ENCODE assay signal across 26 cellular contexts in the genomic region with DNA sequence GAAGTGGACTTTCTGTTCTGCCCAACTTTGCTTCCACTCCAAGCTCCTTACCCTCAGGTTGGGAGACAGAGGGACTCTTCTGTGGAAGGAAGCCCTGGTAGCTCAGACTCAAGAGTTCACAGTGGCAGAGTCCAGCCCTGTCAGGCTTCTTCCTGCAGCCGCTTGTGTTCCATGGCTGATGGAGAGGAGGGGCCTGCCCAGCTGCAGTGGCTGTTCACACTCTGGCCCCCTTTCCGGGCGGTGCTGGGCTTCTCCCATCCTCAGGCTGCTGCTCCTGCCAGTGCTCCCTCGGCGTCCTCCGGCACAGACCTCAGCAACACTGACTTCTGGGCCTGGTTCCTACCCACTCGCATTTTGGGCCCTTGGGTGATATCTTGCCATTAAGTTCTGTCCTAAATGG. TPM values are rescaled to one million over a fixed set of nuclear protein-coding genes. Genes with fewer than 3 reads are reported as not detected.
"Had no signal": no experiment of that assay in that cellular context is flagged by ENCODE, and none has a peak within 500 bp of the region (broad histone marks: within the 10 kb centered on the region; RNA-seq: fewer than 3 reads in every experiment).

No MANE protein-coding gene starts in this region.

- H3K4me2 ChIP-seq: SK-N-SH, smooth muscle cell had no signal

- H3K27ac ChIP-seq: cardiac muscle cell, dorsolateral prefrontal cortex, foreskin keratinocyte, left lung, ovary, right lobe of liver, stomach had no signal

- H3K9me3 ChIP-seq: left lung, ovary, right lobe of liver, SK-N-SH, stomach had no signal

- H3K36me3 ChIP-seq: cardiac muscle cell, left lung, ovary, right lobe of liver, stomach had no signal

- H3K36me3 Mint-ChIP-seq: activated naive CD4-positive, alpha-beta T cell treated with anti-CD3 and anti-CD28 coated beads, Interleukin-2, amount 50 U/mL, for 24 hours; stimulated activated effector memory CD8-positive, alpha-beta T cell treated with anti-CD3 and anti-CD28 coated beads, Interleukin-12 subunit alpha, Interleukin-12 subunit beta, amount 100 ng/mL, for 72 hours had no signal

- H3K4me3 ChIP-seq: cardiac muscle cell, dorsolateral prefrontal cortex, left lung, ovary, right lobe of liver, smooth muscle cell, stomach had no signal

- H3K27me3 Mint-ChIP-seq: activated naive CD4-positive, alpha-beta T cell treated with anti-CD3 and anti-CD28 coated beads, Interleukin-2, amount 50 U/mL, for 24 hours had no signal

- H3K4me1 Mint-ChIP-seq: activated B cell treated with CpG ODN at 0.5 μM for 24 hours; activated naive CD4-positive, alpha-beta T cell treated with anti-CD3 and anti-CD28 coated beads, Interleukin-2, amount 50 U/mL, for 24 hours; neural crest cell; stimulated activated effector memory CD8-positive, alpha-beta T cell treated with anti-CD3 and anti-CD28 coated beads, Interleukin-12 subunit alpha, Interleukin-12 subunit beta, amount 100 ng/mL, for 72 hours had no signal

- H3K27me3 ChIP-seq: cardiac muscle cell, foreskin keratinocyte, ovary, right lobe of liver had no signal

- DNase-seq: activated B cell treated with CpG ODN at 0.5 μM for 24 hours; activated CD4-positive, alpha-beta T cell treated with anti-CD3 and anti-CD28 coated beads for 4 hours; activated effector memory CD4-positive, alpha-beta T cell treated with anti-CD3 and anti-CD28 coated beads, Interleukin-2, amount 50 U/mL, for 16 hours; activated T-cell treated with anti-CD3 and anti-CD28 coated beads, Interleukin-2, amount 50 U/mL, for 72 hours; foreskin keratinocyte; kidney; left lung; mammary epithelial cell; SK-N-SH; stimulated activated CD4-positive, alpha-beta T cell treated with anti-CD3 and anti-CD28 coated beads, Interleukin-4, amount 100 ng/mL, for 1 hour; stomach; trophoblast cell had no signal

- H3K4me1 ChIP-seq: foreskin keratinocyte, left lung, right lobe of liver, stomach had no signal

- H3K9me3 Mint-ChIP-seq: activated naive CD4-positive, alpha-beta T cell treated with anti-CD3 and anti-CD28 coated beads, Interleukin-2, amount 50 U/mL, for 24 hours; stimulated activated effector memory CD8-positive, alpha-beta T cell treated with anti-CD3 and anti-CD28 coated beads, Interleukin-12 subunit alpha, Interleukin-12 subunit beta, amount 100 ng/mL, for 72 hours had no signal

- H3K9ac ChIP-seq: SK-N-SH had no signal

- H3K4me3 Mint-ChIP-seq: activated B cell treated with CpG ODN at 0.5 μM for 24 hours; activated naive CD4-positive, alpha-beta T cell treated with anti-CD3 and anti-CD28 coated beads, Interleukin-2, amount 50 U/mL, for 24 hours; activated T-cell treated with anti-CD3 and anti-CD28 coated beads, Interleukin-2, amount 50 U/mL, for 72 hours; neural crest cell; stimulated activated effector memory CD8-positive, alpha-beta T cell treated with anti-CD3 and anti-CD28 coated beads, Interleukin-12 subunit alpha, Interleukin-12 subunit beta, amount 100 ng/mL, for 72 hours; T-helper 2 cell treated with Interferon-gamma antibody and Interleukin-4, amounts not matched to agents 5 μg/mL and 100 μg/mL, for 36 hours had no signal

- H3K27ac Mint-ChIP-seq: activated B cell treated with CpG ODN at 0.5 μM for 24 hours; activated T-cell treated with anti-CD3 and anti-CD28 coated beads, Interleukin-2, amount 50 U/mL, for 72 hours; stimulated activated effector memory CD8-positive, alpha-beta T cell treated with anti-CD3 and anti-CD28 coated beads, Interleukin-12 subunit alpha, Interleukin-12 subunit beta, amount 100 ng/mL, for 72 hours; T-helper 2 cell treated with Interferon-gamma antibody and Interleukin-4, amounts not matched to agents 5 μg/mL and 100 μg/mL, for 36 hours had no signal

RNA-seq across cellular contexts. Expression of a gene that starts 4.0 kb away (rescaled TPM):
- total RNA-seq: activated B cell treated with CpG ODN at 0.5 μM for 24 hours; activated T-cell treated with anti-CD3 and anti-CD28 coated beads, Interleukin-2, amount 50 U/mL, for 72 hours; cardiac muscle cell; epithelial cell of proximal tubule; fibroblast of lung; foreskin keratinocyte; kidney; left lung; mammary epithelial cell; myocyte; neural crest cell; ovary; pulmonary artery endothelial cell; right lobe of liver; smooth muscle cell; stomach; temporal lobe had no signal

RNA-seq across cellular contexts. Expression of a gene that starts 15.3 kb away (rescaled TPM):
- total RNA-seq: activated B cell treated with CpG ODN at 0.5 μM for 24 hours; activated T-cell treated with anti-CD3 and anti-CD28 coated beads, Interleukin-2, amount 50 U/mL, for 72 hours; cardiac muscle cell; epithelial cell of proximal tubule; fibroblast of lung; foreskin keratinocyte; kidney; mammary epithelial cell; myocyte; neural crest cell; ovary; pulmonary artery endothelial cell; right lobe of liver; smooth muscle cell; stomach; temporal lobe had no signal

RNA-seq across cellular contexts. Expression of a gene that starts 22.6 kb away (rescaled TPM):
- total RNA-seq: activated B cell treated with CpG ODN at 0.5 μM for 24 hours; activated T-cell treated with anti-CD3 and anti-CD28 coated beads, Interleukin-2, amount 50 U/mL, for 72 hours; cardiac muscle cell; epithelial cell of proximal tubule; fibroblast of lung; foreskin keratinocyte; kidney; left lung; mammary epithelial cell; myocyte; neural crest cell; ovary; pulmonary artery endothelial cell; right lobe of liver; smooth muscle cell; stomach; temporal lobe had no signal

RNA-seq across cellular contexts. Expression of a gene that starts 37.6 kb away (rescaled TPM):
- total RNA-seq: activated B cell treated with CpG ODN at 0.5 μM for 24 hours; activated T-cell treated with anti-CD3 and anti-CD28 coated beads, Interleukin-2, amount 50 U/mL, for 72 hours; cardiac muscle cell; dorsolateral prefrontal cortex; epithelial cell of proximal tubule; fibroblast of lung; foreskin keratinocyte; kidney; left lung; mammary epithelial cell; myocyte; neural crest cell; ovary; pulmonary artery endothelial cell; right lobe of liver; smooth muscle cell; stomach; temporal lobe had no signal

RNA-seq across cellular contexts. Expression of a gene that starts 44.4 kb away (rescaled TPM):
- total RNA-seq: activated B cell treated with CpG ODN at 0.5 μM for 24 hours; activated T-cell treated with anti-CD3 and anti-CD28 coated beads, Interleukin-2, amount 50 U/mL, for 72 hours; cardiac muscle cell; dorsolateral prefrontal cortex; epithelial cell of proximal tubule; fibroblast of lung; foreskin keratinocyte; kidney; left lung; mammary epithelial cell; myocyte; neural crest cell; ovary; pulmonary artery endothelial cell; right lobe of liver; smooth muscle cell; stomach; temporal lobe had no signal
